7 cellular contexts compared by ENCODE assay signal in genomic region chr4:139815646-139816601, GRCh38.
DNase-seq lines count a peak whose midpoint lies in the region; ATAC-seq and TF ChIP-seq lines count a peak whose summit lies in the region.

No MANE protein-coding gene starts in this region.

- peaks cover 0 to 10% (median 4%) of the 10 kb centered on the region in 5 donors for H3K36me3 Mint-ChIP-seq in naive thymus-derived CD4-positive, alpha-beta T cell

- H3K27ac Mint-ChIP-seq in naive thymus-derived CD4-positive, alpha-beta T cell = peak overlapping the region in 1 of 9 donors; percentile 17

- H3K27me3 Mint-ChIP-seq in naive thymus-derived CD4-positive, alpha-beta T cell = peaks cover 0 to 14% (median 5%) of the 10 kb centered on the region in 5 donors

- DNase-seq in RPMI7951 (ENCODE audit: low read depth) (peak; percentile 86), esophagus muscularis mucosa (ENCODE audit: extremely low spot score) (no peak)
- DNase-seq in naive thymus-derived CD4-positive, alpha-beta T cell = no peak
- DNase-seq in stimulated activated naive CD4-positive, alpha-beta T cell treated with Interleukin-2 at 50 U/mL for 16 hours (lab: John Stamatoyannopoulos, UW) = no peak

- WGBS in esophagus muscularis mucosa = 12% methylated on average over 24 of the region's 24 CpGs

- CTCF ChIA-PET in HEK293 (lab: Yijun Ruan, JAX) = interaction anchor here (0.6 kb wide), 1 partner anchor 73 kb away, joined by 3 read pairs; no protein-coding TSS in a partner anchor
- CTCF ChIA-PET in naive thymus-derived CD4-positive, alpha-beta T cell (lab: Charles Lee) = no interaction called here

- no peak overlapping the region for H3K27ac ChIP-seq in HEK293 (ENCODE audit: extremely low read depth, low read depth, low read length)
- H3K27ac ChIP-seq in esophagus muscularis mucosa (replicated peaks in 1 of 4) = peak overlapping the region; percentile 68 to 78 (median 74)
- H3K27ac ChIP-seq in naive thymus-derived CD4-positive, alpha-beta T cell (ENCODE audit: low read depth, low read length) = no peak overlapping the region

- no peak overlapping the region for H3K4me3 ChIP-seq in HEK293 (ENCODE audit: low read depth, low read length)
- H3K4me3 ChIP-seq in esophagus muscularis mucosa = peak overlapping the region; percentile 43 to 56 (median 52)
- H3K4me3 ChIP-seq in naive thymus-derived CD4-positive, alpha-beta T cell (ENCODE audit: low read length) = no peak overlapping the region

- TF ChIP-seq POLR2A in esophagus muscularis mucosa (IDR thresholded peaks at IDR 0.05; ENCODE audit: low read depth) = no peak

- intact Hi-C loops in esophagus muscularis mucosa (cut with DNase I) = no loop called here
- intact Hi-C loops in naive thymus-derived CD4-positive, alpha-beta T cell (cut with micrococcal nuclease) = no loop called here

- H3K27me3 ChIP-seq in esophagus muscularis mucosa = no peaks in the 10 kb centered on the region
- no peaks in the 10 kb centered on the region for H3K27me3 ChIP-seq in naive thymus-derived CD4-positive, alpha-beta T cell (ENCODE audit: control insufficient read depth in 2 of 2, insufficient read depth in 2 of 2, low read length in 2 of 2)

- TF ChIP-seq CTCF in HEK293 (tag by site-specific recombination; IDR thresholded peaks at IDR 0.05) (no peak), esophagus muscularis mucosa (IDR thresholded peaks at IDR 0.05) (no peak)

- H3K4me1 ChIP-seq in HEK293 (ENCODE audit: control insufficient read depth, insufficient read depth, low read length) (peaks cover 3% of the 10 kb centered on the region; the same call in 1 of the 2 replicates), esophagus muscularis mucosa (peaks cover 31 to 40% (median 32%) of the 10 kb centered on the region in 4 donors)
- no peaks in the 10 kb centered on the region for H3K4me1 ChIP-seq in naive thymus-derived CD4-positive, alpha-beta T cell (ENCODE audit: control insufficient read depth in 2 of 2, insufficient read depth in 2 of 2, low read length in 2 of 2)

- H3K9me3 Mint-ChIP-seq in naive thymus-derived CD4-positive, alpha-beta T cell = peaks cover 0 to 3% (median 0%) of the 10 kb centered on the region in 11 donors

- H3K36me3 ChIP-seq in HEK293 (ENCODE audit: control insufficient read depth in 2 of 2, insufficient read depth in 1 of 2, low read length in 2 of 2) = no peaks in the 10 kb centered on the region
- no peaks in the 10 kb centered on the region for H3K36me3 ChIP-seq in esophagus muscularis mucosa
- no peaks in the 10 kb centered on the region for H3K36me3 ChIP-seq in naive thymus-derived CD4-positive, alpha-beta T cell (ENCODE audit: control insufficient read depth in 2 of 3, insufficient read depth in 3 of 3, low read length in 3 of 3)

- H3K4me3 Mint-ChIP-seq in naive thymus-derived CD4-positive, alpha-beta T cell = peak overlapping the region in 3 of 10 donors; percentile 4 to 66 (median 35)

- peak; percentile 83 for ATAC-seq in naive thymus-derived CD4-positive, alpha-beta T cell
- ATAC-seq in GM21360 (IDR thresholded peaks at IDR 0.05; ENCODE audit: unreplicated experiment) (no peak), GM21737 (IDR thresholded peaks at IDR 0.05; ENCODE audit: unreplicated experiment) (no peak)

- no peak for TF ChIP-seq EP300 in esophagus muscularis mucosa (IDR thresholded peaks at IDR 0.05)

- POLR2A ChIA-PET in HEK293 (lab: Yijun Ruan, JAX) = no interaction called here
- POLR2A ChIA-PET in naive thymus-derived CD4-positive, alpha-beta T cell (lab: Charles Lee) = no interaction called here

- peaks cover 0 to 8% (median 0%) of the 10 kb centered on the region in 7 donors for H3K4me1 Mint-ChIP-seq in naive thymus-derived CD4-positive, alpha-beta T cell

- H3K9me3 ChIP-seq in HEK293 (ENCODE audit: control insufficient read depth, insufficient read depth, low read depth, low read length) = no peaks in the 10 kb centered on the region
- H3K9me3 ChIP-seq in esophagus muscularis mucosa = peaks cover 0 to 2% (median under 1%) of the 10 kb centered on the region in 4 donors
- H3K9me3 ChIP-seq in naive thymus-derived CD4-positive, alpha-beta T cell (ENCODE audit: control insufficient read depth in 2 of 3, low read length in 3 of 3) = no peaks in the 10 kb centered on the region

TF ChIP-seq in HEK293, 187 proteins besides CTCF, POLR2A, EP300 and RAD21:
- TF ChIP-seq KLF8 (tag by site-specific recombination; IDR thresholded peaks at IDR 0.05) (no peak), ZNF398 (tag by site-specific recombination; IDR thresholded peaks at IDR 0.05) (peak; percentile 31; the same call in 1 of the 2 replicates)

Comparison
In these comparisons a context has a peak if more than half of its experiments do, and no peak if none do; other contexts are left out.
1. H3K27ac ChIP-seq: peak in esophagus muscularis mucosa (4 of 4); none in HEK293 (single experiment) and naive thymus-derived CD4-positive, alpha-beta T cell (single experiment).
2. H3K4me3 ChIP-seq: peak in esophagus muscularis mucosa (4 of 4); none in HEK293 (single experiment) and naive thymus-derived CD4-positive, alpha-beta T cell (single experiment).